Comparison of ENCODE assay signal across 17 cellular contexts in genomic region chr10:29486466-29486865, GRCh38.
A peak's percentile ranks its signal among the peaks of the same experiment; 100 is the strongest.
DNase-seq lines count a peak whose midpoint lies in the region; ATAC-seq lines count a peak whose summit lies in the region.
"Had no signal": no experiment of that assay in that cellular context is flagged by ENCODE, and none has a peak within 500 bp of the region (broad histone marks: within the 10 kb centered on the region; RNA-seq: fewer than 3 reads in every experiment).

No MANE protein-coding gene starts in this region.

- H3K27ac Mint-ChIP-seq in activated T-cell treated with anti-CD3 and anti-CD28 coated beads, Interleukin-2, amount 50 U/mL, for 72 hours = peak overlapping the region; percentile 69
- H3K27ac Mint-ChIP-seq in stimulated activated effector memory CD8-positive, alpha-beta T cell treated with anti-CD3 and anti-CD28 coated beads, Interleukin-12 subunit alpha, Interleukin-12 subunit beta, amount 100 ng/mL, for 72 hours = no peak overlapping the region

- H3K27me3 Mint-ChIP-seq in activated T-cell treated with anti-CD3 and anti-CD28 coated beads, Interleukin-2, amount 50 U/mL, for 72 hours (ENCODE audit: low read depth) = no peaks in the 10 kb centered on the region
- H3K27me3 Mint-ChIP-seq: T-helper 17 cell had no signal

- peaks cover 1 to 6% of the 10 kb centered on the region in 2 donors for H3K36me3 Mint-ChIP-seq in activated T-cell treated with anti-CD3 and anti-CD28 coated beads, Interleukin-2, amount 50 U/mL, for 72 hours (ENCODE audit: insufficient read depth in 2 of 2)
- H3K36me3 Mint-ChIP-seq in stimulated activated effector memory CD8-positive, alpha-beta T cell treated with anti-CD3 and anti-CD28 coated beads, Interleukin-12 subunit alpha, Interleukin-12 subunit beta, amount 100 ng/mL, for 72 hours = peaks cover 46% of the 10 kb centered on the region

- H3K4me3 Mint-ChIP-seq in activated T-cell treated with anti-CD3 and anti-CD28 coated beads, Interleukin-2, amount 50 U/mL, for 72 hours = peak overlapping the region; percentile 58 to 63
- peak overlapping the region; percentile 9 for H3K4me3 Mint-ChIP-seq in stimulated activated effector memory CD8-positive, alpha-beta T cell treated with anti-CD3 and anti-CD28 coated beads, Interleukin-12 subunit alpha, Interleukin-12 subunit beta, amount 100 ng/mL, for 72 hours
- H3K4me3 Mint-ChIP-seq: T-helper 17 cell had no signal

- peak; percentile 38 for DNase-seq in activated T-cell treated with anti-CD3 and anti-CD28 coated beads for 48 hours (ENCODE audit: low read depth)
- DNase-seq in activated T-cell treated with anti-CD3 and anti-CD28 coated beads, Interleukin-2, amount 50 U/mL, for 1 hour = no peak
- peak; percentile 63 to 67 for DNase-seq in activated T-cell treated with anti-CD3 and anti-CD28 coated beads, Interleukin-2, amount 50 U/mL, for 72 hours
- no peak for DNase-seq in stimulated activated effector memory CD8-positive, alpha-beta T cell treated with anti-CD3 and anti-CD28 coated beads, Interleukin-12 subunit alpha, Interleukin-12 subunit beta, amount 100 ng/mL, for 72 hours (ENCODE audit: low spot score in 2 of 2)
- no peak for DNase-seq in DMS153 (lab: John Stamatoyannopoulos, UW)
- no peak for DNase-seq in OCI-M2 (lab: John Stamatoyannopoulos, UW; ENCODE audit: unreplicated experiment)
- DNase-seq: ACHN; activated gamma-delta T cell treated with Interleukin-2 at 50 U/mL for 16 hours; effector CD8-positive, alpha-beta T cell; left lung; NCI-H1092; NCI-H2171 treated with DMSO at 0.1 percent for 48 hours; T-helper 17 cell; thyroid gland had no signal

- H3K4me1 Mint-ChIP-seq in activated T-cell treated with anti-CD3 and anti-CD28 coated beads, Interleukin-2, amount 50 U/mL, for 72 hours (ENCODE audit: low read depth) = peaks cover 72% of the 10 kb centered on the region
- peaks cover 28% of the 10 kb centered on the region for H3K4me1 Mint-ChIP-seq in stimulated activated effector memory CD8-positive, alpha-beta T cell treated with anti-CD3 and anti-CD28 coated beads, Interleukin-12 subunit alpha, Interleukin-12 subunit beta, amount 100 ng/mL, for 72 hours

- no peaks in the 10 kb centered on the region for H3K9me3 Mint-ChIP-seq in activated T-cell treated with anti-CD3 and anti-CD28 coated beads, Interleukin-2, amount 50 U/mL, for 72 hours
- H3K9me3 Mint-ChIP-seq in stimulated activated effector memory CD8-positive, alpha-beta T cell treated with anti-CD3 and anti-CD28 coated beads, Interleukin-12 subunit alpha, Interleukin-12 subunit beta, amount 100 ng/mL, for 72 hours = no peaks in the 10 kb centered on the region

- ATAC-seq in GM21529 (IDR thresholded peaks at IDR 0.05; ENCODE audit: unreplicated experiment) (peak; percentile 46), HG03095 (IDR thresholded peaks at IDR 0.05; ENCODE audit: unreplicated experiment) (no peak)
- peak; percentile 35 to 51 for ATAC-seq in activated T-cell treated with anti-CD3 and anti-CD28 coated beads, Interleukin-2, amount 50 U/mL, for 72 hours (replicated peaks in 1 of 2)
- peak; percentile 33 for ATAC-seq in stimulated activated effector memory CD8-positive, alpha-beta T cell treated with anti-CD3 and anti-CD28 coated beads, Interleukin-12 subunit alpha, Interleukin-12 subunit beta, amount 100 ng/mL, for 72 hours
- ATAC-seq: activated CD4-positive, CD25-positive, alpha-beta regulatory T cell treated with anti-CD3 and anti-CD28 coated beads, Interleukin-2, amount 50 U/mL, for 24 hours; left lung had no signal

Comparison
In these comparisons a context has a peak if more than half of its experiments do, and no peak if none do; other contexts are left out.
1. DNase-seq: peak in activated T-cell treated with anti-CD3 and anti-CD28 coated beads for 48 hours (single experiment) and activated T-cell treated with anti-CD3 and anti-CD28 coated beads, Interleukin-2, amount 50 U/mL, for 72 hours (2 of 2); none in activated T-cell treated with anti-CD3 and anti-CD28 coated beads, Interleukin-2, amount 50 U/mL, for 1 hour (single experiment), stimulated activated effector memory CD8-positive, alpha-beta T cell treated with anti-CD3 and anti-CD28 coated beads, Interleukin-12 subunit alpha, Interleukin-12 subunit beta, amount 100 ng/mL, for 72 hours (0 of 2), DMS153 (single experiment) and OCI-M2 (single experiment).